ENCODE assay signal across 1 cellular context in the genomic region with DNA sequence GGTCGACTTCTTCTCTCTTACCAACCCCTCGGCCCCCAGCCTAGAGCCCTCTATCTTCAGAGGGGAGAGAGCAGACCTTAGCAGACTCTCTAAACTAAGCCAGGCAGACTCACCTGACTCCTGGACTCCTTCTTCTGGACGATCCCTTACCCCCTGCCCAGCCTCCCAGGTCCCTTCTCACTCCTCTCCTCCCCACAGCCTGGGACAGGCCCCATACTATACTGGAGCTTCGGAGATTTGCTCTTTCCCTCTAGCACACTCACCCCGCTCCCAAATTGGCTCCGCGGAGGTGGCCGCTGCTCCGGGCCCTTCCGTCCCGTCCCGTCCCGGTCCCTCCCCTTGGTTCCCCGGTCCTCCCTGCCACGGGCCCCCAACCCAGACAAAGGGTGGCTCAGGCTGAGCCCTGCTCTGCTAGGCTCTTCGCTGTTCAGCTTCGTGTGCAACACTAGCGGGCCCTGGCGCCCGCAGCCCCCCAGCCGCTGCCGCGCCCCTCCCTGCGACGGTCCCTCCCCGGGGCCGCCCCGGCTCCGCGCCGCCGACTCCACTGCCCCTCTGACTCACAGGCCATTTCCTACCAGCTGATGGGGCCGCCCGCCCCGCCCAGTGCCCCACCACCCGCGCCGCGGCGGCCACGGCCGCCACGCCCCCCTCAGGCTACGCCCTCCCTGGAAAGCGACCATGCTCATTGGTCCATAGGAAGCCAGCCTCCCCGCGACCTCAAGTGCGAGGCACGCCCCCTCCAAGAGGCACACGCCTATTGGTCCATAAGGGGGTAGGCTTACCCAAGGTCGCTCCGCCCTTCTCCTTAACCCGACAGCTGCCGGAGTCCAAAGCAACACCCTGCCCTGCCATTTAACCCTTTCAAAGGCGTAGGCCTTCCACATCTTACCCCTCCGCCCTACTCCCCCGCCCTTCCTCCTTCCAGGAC.
TF ChIP-seq lines count a peak whose summit lies in the region.

No MANE protein-coding gene starts in this region.

TF ChIP-seq in GM23338, 12 proteins besides CTCF, POLR2A, EP300 and RAD21:
- TF ChIP-seq JUNB (IDR thresholded peaks at IDR 0.05; ENCODE audit: unreplicated experiment) (no peak), EZH2 (IDR thresholded peaks at IDR 0.05; ENCODE audit: low read depth, unreplicated experiment) (no peak), POLR2AphosphoS5 (IDR thresholded peaks at IDR 0.05; ENCODE audit: low read depth) (0 out of 2 replicates have a peak, but pooled peaks have one; percentile 36), NANOG (IDR thresholded peaks at IDR 0.05; ENCODE audit: borderline replicate concordance) (no peak), ZNF114 (CRISPR knock-in tag; IDR thresholded peaks at IDR 0.05) (no peak)
- TF ChIP-seq, protein P1, sequence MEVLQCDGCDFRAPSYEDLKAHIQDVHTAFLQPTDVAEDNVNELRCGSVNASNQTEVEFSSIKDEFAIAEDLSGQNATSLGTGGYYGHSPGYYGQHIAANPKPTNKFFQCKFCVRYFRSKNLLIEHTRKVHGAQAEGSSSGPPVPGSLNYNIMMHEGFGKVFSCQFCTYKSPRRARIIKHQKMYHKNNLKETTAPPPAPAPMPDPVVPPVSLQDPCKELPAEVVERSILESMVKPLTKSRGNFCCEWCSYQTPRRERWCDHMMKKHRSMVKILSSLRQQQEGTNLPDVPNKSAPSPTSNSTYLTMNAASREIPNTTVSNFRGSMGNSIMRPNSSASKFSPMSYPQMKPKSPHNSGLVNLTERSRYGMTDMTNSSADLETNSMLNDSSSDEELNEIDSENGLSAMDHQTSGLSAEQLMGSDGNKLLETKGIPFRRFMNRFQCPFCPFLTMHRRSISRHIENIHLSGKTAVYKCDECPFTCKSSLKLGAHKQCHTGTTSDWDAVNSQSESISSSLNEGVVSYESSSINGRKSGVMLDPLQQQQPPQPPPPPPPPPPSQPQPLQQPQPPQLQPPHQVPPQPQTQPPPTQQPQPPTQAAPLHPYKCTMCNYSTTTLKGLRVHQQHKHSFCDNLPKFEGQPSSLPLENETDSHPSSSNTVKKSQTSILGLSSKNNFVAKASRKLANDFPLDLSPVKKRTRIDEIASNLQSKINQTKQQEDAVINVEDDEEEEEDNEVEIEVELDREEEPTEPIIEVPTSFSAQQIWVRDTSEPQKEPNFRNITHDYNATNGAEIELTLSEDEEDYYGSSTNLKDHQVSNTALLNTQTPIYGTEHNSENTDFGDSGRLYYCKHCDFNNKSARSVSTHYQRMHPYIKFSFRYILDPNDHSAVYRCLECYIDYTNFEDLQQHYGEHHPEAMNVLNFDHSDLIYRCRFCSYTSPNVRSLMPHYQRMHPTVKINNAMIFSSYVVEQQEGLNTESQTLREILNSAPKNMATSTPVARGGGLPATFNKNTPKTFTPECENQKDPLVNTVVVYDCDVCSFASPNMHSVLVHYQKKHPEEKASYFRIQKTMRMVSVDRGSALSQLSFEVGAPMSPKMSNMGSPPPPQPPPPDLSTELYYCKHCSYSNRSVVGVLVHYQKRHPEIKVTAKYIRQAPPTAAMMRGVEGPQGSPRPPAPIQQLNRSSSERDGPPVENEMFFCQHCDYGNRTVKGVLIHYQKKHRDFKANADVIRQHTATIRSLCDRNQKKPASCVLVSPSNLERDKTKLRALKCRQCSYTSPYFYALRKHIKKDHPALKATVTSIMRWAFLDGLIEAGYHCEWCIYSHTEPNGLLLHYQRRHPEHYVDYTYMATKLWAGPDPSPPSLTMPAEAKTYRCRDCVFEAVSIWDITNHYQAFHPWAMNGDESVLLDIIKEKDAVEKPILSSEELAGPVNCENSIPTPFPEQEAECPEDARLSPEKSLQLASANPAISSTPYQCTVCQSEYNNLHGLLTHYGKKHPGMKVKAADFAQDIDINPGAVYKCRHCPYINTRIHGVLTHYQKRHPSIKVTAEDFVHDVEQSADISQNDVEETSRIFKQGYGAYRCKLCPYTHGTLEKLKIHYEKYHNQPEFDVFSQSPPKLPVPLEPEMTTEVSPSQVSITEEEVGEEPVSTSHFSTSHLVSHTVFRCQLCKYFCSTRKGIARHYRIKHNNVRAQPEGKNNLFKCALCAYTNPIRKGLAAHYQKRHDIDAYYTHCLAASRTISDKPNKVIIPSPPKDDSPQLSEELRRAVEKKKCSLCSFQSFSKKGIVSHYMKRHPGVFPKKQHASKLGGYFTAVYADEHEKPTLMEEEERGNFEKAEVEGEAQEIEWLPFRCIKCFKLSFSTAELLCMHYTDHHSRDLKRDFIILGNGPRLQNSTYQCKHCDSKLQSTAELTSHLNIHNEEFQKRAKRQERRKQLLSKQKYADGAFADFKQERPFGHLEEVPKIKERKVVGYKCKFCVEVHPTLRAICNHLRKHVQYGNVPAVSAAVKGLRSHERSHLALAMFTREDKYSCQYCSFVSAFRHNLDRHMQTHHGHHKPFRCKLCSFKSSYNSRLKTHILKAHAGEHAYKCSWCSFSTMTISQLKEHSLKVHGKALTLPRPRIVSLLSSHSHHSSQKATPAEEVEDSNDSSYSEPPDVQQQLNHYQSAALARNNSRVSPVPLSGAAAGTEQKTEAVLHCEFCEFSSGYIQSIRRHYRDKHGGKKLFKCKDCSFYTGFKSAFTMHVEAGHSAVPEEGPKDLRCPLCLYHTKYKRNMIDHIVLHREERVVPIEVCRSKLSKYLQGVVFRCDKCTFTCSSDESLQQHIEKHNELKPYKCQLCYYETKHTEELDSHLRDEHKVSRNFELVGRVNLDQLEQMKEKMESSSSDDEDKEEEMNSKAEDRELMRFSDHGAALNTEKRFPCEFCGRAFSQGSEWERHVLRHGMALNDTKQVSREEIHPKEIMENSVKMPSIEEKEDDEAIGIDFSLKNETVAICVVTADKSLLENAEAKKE (CRISPR knock-in tag; IDR thresholded peaks at IDR 0.05): no peak
TF ChIP-seq in GM23338: peak in this region for 1.
